Comparison of ENCODE assay signal across 8 cellular contexts in the genomic region with DNA sequence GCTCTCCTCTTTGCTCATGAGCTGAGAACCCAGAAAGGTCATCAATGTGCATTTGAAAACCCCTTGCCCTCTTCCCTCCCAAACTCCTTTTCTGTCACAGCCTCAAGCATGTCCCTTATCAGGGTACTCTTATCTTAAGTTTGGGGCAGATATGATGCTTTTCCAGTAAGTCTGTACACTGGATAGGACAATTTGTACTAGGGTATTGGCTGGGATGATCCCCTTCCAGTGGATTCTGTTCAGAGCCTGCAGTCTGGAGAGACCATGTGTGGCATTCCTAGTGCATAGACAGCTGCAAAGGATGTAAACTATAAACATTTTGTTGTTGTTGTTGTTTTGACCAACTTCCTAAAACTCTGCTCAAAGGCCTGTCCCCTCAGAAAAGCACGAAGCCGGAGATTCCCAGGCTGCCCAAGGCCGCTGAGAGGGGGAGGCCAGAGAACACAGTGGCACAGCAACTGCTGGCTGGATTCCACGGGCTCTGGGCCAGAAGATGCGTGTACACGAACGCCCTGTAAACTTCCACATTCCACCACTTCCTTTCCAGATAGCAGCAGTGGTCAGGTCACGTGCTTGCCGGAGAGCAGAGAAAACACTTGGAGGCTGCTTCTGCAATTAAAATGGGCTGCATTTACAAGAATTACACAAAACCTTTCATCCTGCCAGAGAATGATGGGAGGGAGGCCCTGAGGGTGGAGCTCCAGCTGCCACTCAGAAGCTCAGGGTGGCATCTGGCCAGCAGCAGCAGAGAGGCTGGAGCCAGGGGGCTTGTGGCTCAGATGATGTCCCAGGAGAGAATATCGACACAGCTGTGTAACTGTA. TPM values are rescaled to one million over a fixed set of nuclear protein-coding genes. Genes with fewer than 3 reads are reported as not detected.
DNase-seq lines count a peak whose midpoint lies in the region; ATAC-seq and TF ChIP-seq lines count a peak whose summit lies in the region.

No MANE protein-coding gene starts in this region.

- H3K36me3 Mint-ChIP-seq in WTC11 = no peaks in the 10 kb centered on the region
- H3K36me3 Mint-ChIP-seq in central memory CD8-positive, alpha-beta T cell (ENCODE audit: insufficient read depth) = peaks cover 39% of the 10 kb centered on the region

- peak; percentile 94 for DNase-seq in DMS 273 (lab: John Stamatoyannopoulos, UW; ENCODE audit: unreplicated experiment)
- DNase-seq in NCI-H1694 (lab: John Stamatoyannopoulos, UW) = peak; percentile 92
- DNase-seq in WTC11 (ENCODE audit: low spot score) = no peak
- peak; percentile 40 to 56 for DNase-seq in central memory CD8-positive, alpha-beta T cell (ENCODE audit: low spot score in 2 of 2)
- DNase-seq in kidney glomerular epithelial cell (lab: John Stamatoyannopoulos, UW) = peak; percentile 83
- DNase-seq in stimulated activated CD4-positive, alpha-beta T cell treated with anti-CD3 and anti-CD28 coated beads, Interleukin-15, amount 100 ng/mL, for 1 hour (ENCODE audit: low read depth in 1 of 2, low spot score in 1 of 2) = peak; percentile 26 to 40
- DNase-seq in NCI-H1417 (lab: John Stamatoyannopoulos, UW) = no peak
- DNase-seq in cortex of kidney (lab: John Stamatoyannopoulos, UW) = no peak

- no peak overlapping the region for H3K27ac Mint-ChIP-seq in WTC11
- H3K27ac Mint-ChIP-seq in central memory CD8-positive, alpha-beta T cell (ENCODE audit: low read depth) = peak overlapping the region; percentile 93

- H3K4me3 Mint-ChIP-seq in WTC11 = no peak overlapping the region
- peak overlapping the region; percentile 65 for H3K4me3 Mint-ChIP-seq in central memory CD8-positive, alpha-beta T cell

- POLR2A ChIA-PET in WTC11 (lab: Charles Lee) = no interaction called here

- CTCF ChIA-PET in WTC11 (lab: Charles Lee) = interaction anchor here (0.7 to 1.4 kb wide), 5 partner anchors 10 to 120 kb away, joined by 3 to 5 read pairs (median 3); no protein-coding TSS in a partner anchor

- peak; percentile 87 for ATAC-seq in WTC11
- peak; percentile 78 for ATAC-seq in central memory CD8-positive, alpha-beta T cell (replicated peaks; ENCODE audit: extremely low read depth, poor library complexity, severe bottlenecking)

- H3K27me3 Mint-ChIP-seq in WTC11 (ENCODE audit: low read depth) = no peaks in the 10 kb centered on the region; the same call in 1 of the 2 replicates
- no peaks in the 10 kb centered on the region for H3K27me3 Mint-ChIP-seq in central memory CD8-positive, alpha-beta T cell

- H3K9me3 Mint-ChIP-seq in WTC11 = peaks cover 4% of the 10 kb centered on the region; the same call in 1 of the 2 replicates
- H3K9me3 Mint-ChIP-seq in central memory CD8-positive, alpha-beta T cell = no peaks in the 10 kb centered on the region

- peaks cover 11% of the 10 kb centered on the region for H3K4me1 Mint-ChIP-seq in WTC11
- H3K4me1 Mint-ChIP-seq in central memory CD8-positive, alpha-beta T cell = peaks cover 79% of the 10 kb centered on the region

- no peak for TF ChIP-seq CTCF in WTC11 (IDR thresholded peaks at IDR 0.05)

TF ChIP-seq in WTC11, 78 proteins besides CTCF, POLR2A, EP300 and RAD21:
- TF ChIP-seq FOXK1 (CRISPR knock-in tag; IDR thresholded peaks at IDR 0.05) (no peak), CREB1 (CRISPR knock-in tag; IDR thresholded peaks at IDR 0.05) (no peak), SMAD4 (CRISPR knock-in tag; IDR thresholded peaks at IDR 0.05) (no peak), ZNF423 (CRISPR knock-in tag; IDR thresholded peaks at IDR 0.05) (no peak), ELF4 (CRISPR knock-in tag; IDR thresholded peaks at IDR 0.05; ENCODE audit: low read depth) (no peak), EMX1 (CRISPR knock-in tag; IDR thresholded peaks at IDR 0.05) (no peak), ETV6 (CRISPR knock-in tag; IDR thresholded peaks at IDR 0.05) (no peak), TCF7 (CRISPR knock-in tag; IDR thresholded peaks at IDR 0.05; ENCODE audit: low read depth) (no peak)
- TF ChIP-seq, protein P1, sequence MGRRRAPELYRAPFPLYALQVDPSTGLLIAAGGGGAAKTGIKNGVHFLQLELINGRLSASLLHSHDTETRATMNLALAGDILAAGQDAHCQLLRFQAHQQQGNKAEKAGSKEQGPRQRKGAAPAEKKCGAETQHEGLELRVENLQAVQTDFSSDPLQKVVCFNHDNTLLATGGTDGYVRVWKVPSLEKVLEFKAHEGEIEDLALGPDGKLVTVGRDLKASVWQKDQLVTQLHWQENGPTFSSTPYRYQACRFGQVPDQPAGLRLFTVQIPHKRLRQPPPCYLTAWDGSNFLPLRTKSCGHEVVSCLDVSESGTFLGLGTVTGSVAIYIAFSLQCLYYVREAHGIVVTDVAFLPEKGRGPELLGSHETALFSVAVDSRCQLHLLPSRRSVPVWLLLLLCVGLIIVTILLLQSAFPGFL (CRISPR knock-in tag; IDR thresholded peaks at IDR 0.05; ENCODE audit: borderline replicate concordance) = no peak
- TF ChIP-seq, protein P2, sequence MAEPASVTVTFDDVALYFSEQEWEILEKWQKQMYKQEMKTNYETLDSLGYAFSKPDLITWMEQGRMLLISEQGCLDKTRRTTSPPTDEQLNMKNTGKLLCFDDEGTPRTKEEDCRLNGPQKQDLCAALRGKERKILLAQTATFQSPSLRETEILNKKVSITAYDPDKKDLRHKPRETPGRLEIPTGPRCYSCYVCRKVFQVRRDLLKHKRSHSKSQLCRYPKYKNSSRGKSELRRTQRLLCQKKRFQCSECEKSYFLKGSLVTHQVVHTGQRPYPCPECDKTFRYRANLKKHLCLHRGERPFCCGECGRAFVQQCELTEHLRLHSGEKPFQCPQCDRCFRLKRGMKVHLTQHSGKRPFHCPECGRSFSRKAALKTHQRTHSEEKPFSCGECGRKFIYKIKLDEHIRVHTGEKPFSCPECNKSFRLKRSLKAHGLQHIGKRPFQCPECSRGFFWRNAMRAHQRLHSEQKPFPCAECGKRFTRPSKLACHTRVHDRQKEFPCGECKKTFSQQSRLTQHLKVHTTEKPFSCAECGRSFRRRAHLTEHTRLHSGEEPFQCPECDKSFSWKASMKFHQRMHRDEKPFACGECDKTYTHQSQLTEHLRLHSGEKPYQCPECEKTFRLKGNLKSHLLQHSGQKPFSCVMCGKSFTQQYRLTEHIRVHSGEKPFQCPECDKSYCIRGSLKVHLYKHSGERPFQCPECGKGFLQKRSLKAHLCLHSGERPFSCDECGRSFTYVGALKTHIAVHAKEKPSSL (CRISPR knock-in tag; conservative IDR thresholded peaks at IDR 0.05) = no peak
- TF ChIP-seq, protein P3, sequence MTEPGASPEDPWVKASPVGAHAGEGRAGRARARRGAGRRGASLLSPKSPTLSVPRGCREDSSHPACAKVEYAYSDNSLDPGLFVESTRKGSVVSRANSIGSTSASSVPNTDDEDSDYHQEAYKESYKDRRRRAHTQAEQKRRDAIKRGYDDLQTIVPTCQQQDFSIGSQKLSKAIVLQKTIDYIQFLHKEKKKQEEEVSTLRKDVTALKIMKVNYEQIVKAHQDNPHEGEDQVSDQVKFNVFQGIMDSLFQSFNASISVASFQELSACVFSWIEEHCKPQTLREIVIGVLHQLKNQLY (CRISPR knock-in tag; IDR thresholded peaks at IDR 0.05) = no peak

RNA-seq across cellular contexts. Expression of a gene that starts 42.1 kb away (rescaled TPM):
- total RNA-seq in WTC11 (2021) = not detected in 3 replicates

Comparison
In these comparisons a context has a peak if more than half of its experiments do, and no peak if none do; other contexts are left out.
1. DNase-seq: peak in DMS 273 (single experiment), NCI-H1694 (single experiment), central memory CD8-positive, alpha-beta T cell (2 of 2), kidney glomerular epithelial cell (single experiment) and stimulated activated CD4-positive, alpha-beta T cell treated with anti-CD3 and anti-CD28 coated beads, Interleukin-15, amount 100 ng/mL, for 1 hour (2 of 2); none in WTC11 (single experiment), NCI-H1417 (0 of 3) and cortex of kidney (single experiment).